8 cellular contexts compared by ENCODE assay signal in genomic region chr7:112940314-112940732, GRCh38.
DNase-seq lines count a peak whose midpoint lies in the region; ATAC-seq and TF ChIP-seq lines count a peak whose summit lies in the region.

No MANE protein-coding gene starts in this region.

- CTCF ChIA-PET in naive thymus-derived CD4-positive, alpha-beta T cell (lab: Charles Lee) = interaction anchor here (0.8 kb wide), 1 partner anchor 22 kb away, joined by 3 read pairs; no protein-coding TSS in a partner anchor

- H3K4me3 Mint-ChIP-seq in naive thymus-derived CD4-positive, alpha-beta T cell = peak overlapping the region; percentile 88 to 97 (median 95)

- POLR2A ChIA-PET in naive thymus-derived CD4-positive, alpha-beta T cell (lab: Charles Lee) = interaction anchor here (0.5 to 2.6 kb wide), 7 partner anchors 10 to 490 kb away, joined by 3 to 19 read pairs (median 3); partner anchors contain the start of genes IFRD1 and TMEM168

- peak overlapping the region; percentile 61 to 72 for H3K9ac ChIP-seq in duodenal mucosa (ENCODE audit: low read depth in 1 of 2, low read length in 2 of 2)

- intact Hi-C loops in naive thymus-derived CD4-positive, alpha-beta T cell (cut with micrococcal nuclease) = loop anchor here (1.0 to 5.0 kb wide), 5 partner anchors 150 to 734 kb away; partner anchors contain the start of genes DOCK4 (in 1 of the 2), IFRD1 (in 1 of the 2), SMIM30 (in 1 of the 2) and TMEM168 (in 1 of the 2)

- H3K4me1 ChIP-seq in duodenal mucosa (ENCODE audit: control insufficient read depth in 1 of 2, insufficient read depth in 2 of 2, low read length in 2 of 2) = peaks cover 17 to 23% of the 10 kb centered on the region in 2 donors
- H3K4me1 ChIP-seq in naive thymus-derived CD4-positive, alpha-beta T cell (ENCODE audit: control insufficient read depth in 2 of 2, insufficient read depth in 2 of 2, low read length in 2 of 2) = peaks cover 19 to 29% of the 10 kb centered on the region in 2 donors

- H3K4me3 ChIP-seq in GM08714 (ENCODE audit: low read length) (peak overlapping the region; percentile 70), LNCaP clone FGC (ENCODE audit: low read depth, low read length) (peak overlapping the region; percentile 86), duodenal mucosa (ENCODE audit: low read depth in 1 of 2, low read length in 2 of 2) (peak overlapping the region; percentile 83 to 87)
- H3K4me3 ChIP-seq in naive thymus-derived CD4-positive, alpha-beta T cell (ENCODE audit: low read length) = peak overlapping the region; percentile 84

- peaks cover 0 to 3% (median 2%) of the 10 kb centered on the region in 5 donors for H3K36me3 Mint-ChIP-seq in naive thymus-derived CD4-positive, alpha-beta T cell

- peak; percentile 44 for ATAC-seq in GM21737 (IDR thresholded peaks at IDR 0.05; ENCODE audit: unreplicated experiment)
- no peak for ATAC-seq in naive thymus-derived CD4-positive, alpha-beta T cell

- H3K4me1 Mint-ChIP-seq in naive thymus-derived CD4-positive, alpha-beta T cell = peaks cover 20 to 52% (median 47%) of the 10 kb centered on the region in 7 donors

- H3K27me3 Mint-ChIP-seq in naive thymus-derived CD4-positive, alpha-beta T cell = peaks cover 0 to 7% (median 0%) of the 10 kb centered on the region in 5 donors

- no peaks in the 10 kb centered on the region for H3K27me3 ChIP-seq in duodenal mucosa (ENCODE audit: control insufficient read depth in 1 of 2, insufficient read depth in 2 of 2, low read length in 2 of 2)
- no peaks in the 10 kb centered on the region for H3K27me3 ChIP-seq in naive thymus-derived CD4-positive, alpha-beta T cell (ENCODE audit: control insufficient read depth in 2 of 2, insufficient read depth in 2 of 2, low read length in 2 of 2)

- H3K27ac ChIP-seq in duodenal mucosa (ENCODE audit: low read depth, low read length) = peak overlapping the region; percentile 65
- peak overlapping the region; percentile 74 for H3K27ac ChIP-seq in naive thymus-derived CD4-positive, alpha-beta T cell (ENCODE audit: low read depth, low read length)

- TF ChIP-seq CTCF in LNCaP clone FGC (IDR thresholded peaks at IDR 0.05; ENCODE audit: control insufficient read depth, extremely low read depth, insufficient read depth) = no peak
- TF ChIP-seq CTCF in GM20000 (IDR thresholded peaks at IDR 0.05; ENCODE audit: extremely low read depth, missing control alignments) = no peak

- DNase-seq in LNCaP clone FGC (ENCODE audit: low read depth) = no peak
- DNase-seq in naive thymus-derived CD4-positive, alpha-beta T cell = no peak
- no peak for DNase-seq in epidermal melanocyte (ENCODE audit: insufficient read length, low spot score)
- no peak for DNase-seq in NCI-H128 (lab: John Stamatoyannopoulos, UW; ENCODE audit: unreplicated experiment)
- DNase-seq in GM20000 (ENCODE audit: low spot score) = no peak

- no peaks in the 10 kb centered on the region for H3K9me3 ChIP-seq in duodenal mucosa (ENCODE audit: control insufficient read depth in 1 of 2, low read length in 2 of 2)
- H3K9me3 ChIP-seq in naive thymus-derived CD4-positive, alpha-beta T cell (ENCODE audit: control insufficient read depth in 2 of 3, low read length in 3 of 3) = no peaks in the 10 kb centered on the region

- peak overlapping the region; percentile 89 to 97 (median 94) for H3K27ac Mint-ChIP-seq in naive thymus-derived CD4-positive, alpha-beta T cell

- H3K9me3 Mint-ChIP-seq in naive thymus-derived CD4-positive, alpha-beta T cell = peaks cover 0 to 2% (median 0%) of the 10 kb centered on the region in 11 donors

- H3K36me3 ChIP-seq in duodenal mucosa (ENCODE audit: control insufficient read depth in 1 of 2, insufficient read depth in 2 of 2, low read length in 2 of 2) = no peaks in the 10 kb centered on the region
- peaks cover 0 to 6% (median 0%) of the 10 kb centered on the region in 3 experiments for H3K36me3 ChIP-seq in naive thymus-derived CD4-positive, alpha-beta T cell (ENCODE audit: control insufficient read depth in 2 of 3, insufficient read depth in 3 of 3, low read length in 3 of 3)
